ENCODE assay signal across 9 cellular contexts in the genomic region with DNA sequence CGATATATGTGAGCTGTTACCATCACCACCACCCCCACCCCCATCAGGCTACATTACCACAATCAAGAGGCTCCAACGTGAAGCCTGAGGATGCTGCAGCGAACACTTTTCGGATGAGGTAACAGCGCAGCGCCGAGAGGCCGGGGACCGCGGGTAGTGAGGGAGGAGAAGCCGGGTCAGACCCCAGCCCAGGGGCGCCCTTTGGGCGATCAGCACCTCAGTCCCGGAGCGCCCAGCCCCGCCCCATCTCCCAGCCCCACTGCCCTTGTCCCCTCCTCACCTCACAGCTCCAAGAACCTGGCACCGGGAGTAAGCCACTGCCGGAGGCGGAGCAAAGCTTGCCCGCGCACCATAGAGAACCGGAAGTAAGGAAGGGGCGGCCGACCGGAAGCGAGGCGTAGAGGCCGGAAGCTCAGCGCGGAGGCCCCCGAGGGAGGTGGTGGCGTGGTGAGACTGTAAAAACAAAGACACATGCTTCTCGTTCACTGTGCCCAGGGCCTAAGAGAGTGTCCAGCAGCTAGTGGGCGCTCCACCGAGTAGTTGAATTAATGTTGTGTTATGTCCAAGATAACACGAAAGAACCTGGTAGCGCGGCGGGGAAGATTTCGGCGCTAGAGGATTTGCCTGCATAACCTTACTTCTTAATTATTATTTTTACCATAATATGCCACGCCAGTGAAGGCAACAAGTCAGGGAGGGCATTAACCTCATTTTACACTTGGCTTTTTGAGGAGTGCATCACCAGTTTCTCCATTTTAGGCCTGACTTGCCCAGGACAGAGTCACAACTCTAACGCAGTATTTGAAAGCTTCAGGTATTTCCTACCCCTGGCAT. TPM values are rescaled to one million over a fixed set of nuclear protein-coding genes. Genes with fewer than 3 reads are reported as not detected.
DNase-seq lines count a peak whose midpoint lies in the region; ATAC-seq, FAIRE-seq and TF ChIP-seq lines count a peak whose summit lies in the region.
"Had no signal": no experiment of that assay in that cellular context is flagged by ENCODE, and none has a peak within 500 bp of the region (broad histone marks: within the 10 kb centered on the region; RNA-seq: fewer than 3 reads in every experiment).

Gene THOC5 (minus strand): TSS at position 367 of the 834 bp plus-strand sequence. CDS start 4,610 bp downstream, outside the sequence.

- intact Hi-C loops in mammary epithelial cell (cut with micrococcal nuclease), result loop anchor here (2.0 to 5.0 kb wide), 2 partner anchors 74 to 535 kb away; no protein-coding TSS in a partner anchor

- TF ChIP-seq CTCF in WERI-Rb-1 (IDR thresholded peaks at IDR 0.05; ENCODE audit: low read depth, low read length) (peak; percentile 74), mammary epithelial cell (conservative IDR thresholded peaks at IDR 0.05 in 1 of 2, IDR thresholded peaks at IDR 0.05 in 1 of 2; ENCODE audit: extremely low read depth in 1 of 2, insufficient read depth in 1 of 2, low read depth in 1 of 2, low read length in 2 of 2) (peak; percentile 53 to 63)

- H3K4me1 ChIP-seq in mammary epithelial cell (ENCODE audit: insufficient read depth, low read length) (peaks cover 8% of the 10 kb centered on the region), iPS-20b (ENCODE audit: insufficient read depth, low read length) (no peaks in the 10 kb centered on the region), small intestine (ENCODE audit: control insufficient read depth in 2 of 2, insufficient read depth in 1 of 2, low read depth in 1 of 2, low read length in 1 of 2) (peaks cover 0 to 4% of the 10 kb centered on the region in 2 donors)

- peaks cover 57% of the 10 kb centered on the region for H3K36me3 ChIP-seq in WERI-Rb-1
- H3K36me3 ChIP-seq in mammary epithelial cell (ENCODE audit: insufficient read depth, low read length), result peaks cover 3% of the 10 kb centered on the region
- H3K36me3 ChIP-seq in iPS-20b (ENCODE audit: insufficient read depth, low read depth, low read length), result peaks cover 60% of the 10 kb centered on the region
- peaks cover 9 to 10% of the 10 kb centered on the region in 2 donors for H3K36me3 ChIP-seq in small intestine (ENCODE audit: control insufficient read depth in 2 of 2, insufficient read depth in 2 of 2, low read length in 2 of 2)

- WGBS in mammary epithelial cell (ENCODE audit: low coverage, missing lambda C conversion rate), result 3% methylated on average over 26 of the region's 43 CpGs
- 1% methylated on average over 41 to 43 of the region's 43 CpGs for WGBS in small intestine, 3 donors

- DNase-seq in AG08396 (ENCODE audit: low spot score), result peak; percentile 97
- peak; percentile 95 for DNase-seq in NCI-H2227 (lab: John Stamatoyannopoulos, UW; ENCODE audit: unreplicated experiment)
- peak; percentile 97 for DNase-seq in WERI-Rb-1
- peak; percentile 95 for DNase-seq in mammary epithelial cell
- DNase-seq in small intestine, result peak; percentile 95

- no peaks in the 10 kb centered on the region for H4K20me1 ChIP-seq in mammary epithelial cell (ENCODE audit: insufficient read depth, low read length)

- BruUV-seq in mammary epithelial cell (replicated peaks; lab: Mats Ljungman, UMichigan), result TSS peak; percentile 75

- H3K9ac ChIP-seq in mammary epithelial cell (ENCODE audit: insufficient read depth, low read length) (peak within 1 kb of the TSS; percentile 82), iPS-20b (ENCODE audit: low read depth, low read length) (peak within 1 kb of the TSS; percentile 89)

- H3K27me3 ChIP-seq in WERI-Rb-1 (ENCODE audit: insufficient read depth, low read depth, severe bottlenecking) (no peaks in the 10 kb centered on the region), mammary epithelial cell (ENCODE audit: insufficient read depth, low read length) (no peaks in the 10 kb centered on the region), iPS-20b (ENCODE audit: insufficient read depth, low read length) (no peaks in the 10 kb centered on the region), small intestine (ENCODE audit: control insufficient read depth in 2 of 2, insufficient read depth in 2 of 2, low read length in 2 of 2) (no peaks in the 10 kb centered on the region)

- peak within 1 kb of the TSS; percentile 91 for H2AFZ ChIP-seq in mammary epithelial cell (ENCODE audit: low read depth, low read length)

- CTCF ChIA-PET in mammary epithelial cell (lab: Charles Lee; ENCODE audit: low non-redundant PET), result interaction anchor here (0.5 to 1.6 kb wide), 5 partner anchors 30 to 536 kb away, joined by 3 to 13 read pairs (median 6); no protein-coding TSS in a partner anchor

- dilution Hi-C loops in mammary epithelial cell (cut with HindIII; ENCODE audit: low sequenced_read_pairs), result no loop called here

- H3K4me2 ChIP-seq in mammary epithelial cell (ENCODE audit: insufficient read depth, low read depth, low read length), result peak within 1 kb of the TSS; percentile 90

- peak within 1 kb of the TSS; percentile 84 for H3K4me3 ChIP-seq in WERI-Rb-1 (ENCODE audit: low read depth, low read length)
- H3K4me3 ChIP-seq in mammary epithelial cell (replicated peaks in 1 of 3; ENCODE audit: insufficient read depth in 1 of 3, low read depth in 2 of 3, low read length in 3 of 3), result peak within 1 kb of the TSS; percentile 65 to 94 (median 80)
- peak within 1 kb of the TSS; percentile 86 for H3K4me3 ChIP-seq in iPS-20b (ENCODE audit: low read length)
- H3K4me3 ChIP-seq in small intestine (ENCODE audit: low read depth in 1 of 2, low read length in 2 of 2), result peak within 1 kb of the TSS; percentile 59 to 62

- H3K9me3 ChIP-seq in WERI-Rb-1 (ENCODE audit: severe bottlenecking), result no peaks in the 10 kb centered on the region
- no peaks in the 10 kb centered on the region for H3K9me3 ChIP-seq in mammary epithelial cell (replicated peaks; ENCODE audit: insufficient read depth, low read length)
- no peaks in the 10 kb centered on the region for H3K9me3 ChIP-seq in iPS-20b (ENCODE audit: insufficient read depth, low read depth, low read length)
- no peaks in the 10 kb centered on the region for H3K9me3 ChIP-seq in small intestine (ENCODE audit: control insufficient read depth, low read depth)

- peak; percentile 94 for ATAC-seq in GM18907 (IDR thresholded peaks at IDR 0.05; ENCODE audit: unreplicated experiment)
- ATAC-seq in HG03159 (IDR thresholded peaks at IDR 0.05; ENCODE audit: unreplicated experiment), result peak; percentile 94

- FAIRE-seq in small intestine (lab: Jason Lieb, UNC), result no peak
- FAIRE-seq: islet of Langerhans had no signal

- peak within 1 kb of the TSS; percentile 81 for H3K27ac ChIP-seq in WERI-Rb-1
- peak within 1 kb of the TSS; percentile 63 for H3K27ac ChIP-seq in mammary epithelial cell (ENCODE audit: insufficient read depth, low read depth, low read length)
- peak within 1 kb of the TSS; percentile 98 for H3K27ac ChIP-seq in iPS-20b (ENCODE audit: low read length)
- H3K27ac ChIP-seq in small intestine (ENCODE audit: low read depth in 1 of 2, low read length in 1 of 2), result peak within 1 kb of the TSS; percentile 68 to 93

- in situ Hi-C loops in mammary epithelial cell (cut with MboI; ENCODE audit: low sequenced_read_pairs in 2 of 2), result no loop called here

- peaks cover 39% of the 10 kb centered on the region for H3K79me2 ChIP-seq in mammary epithelial cell (ENCODE audit: insufficient read depth, low read length)

RNA-seq across cellular contexts. Expression of gene THOC5, which starts in this region (rescaled TPM):
- total RNA-seq in mammary epithelial cell, result 10 to 100 TPM; 46.3 to 56.2 TPM
- polyA plus RNA-seq in mammary epithelial cell, result 37.5 TPM
- 59.8 TPM for polyA minus RNA-seq in mammary epithelial cell
- polyA plus RNA-seq in small intestine, result 10 to 100 TPM; 20.3 to 27.3 (median 24.6) TPM

Comparison
In these comparisons a context has a peak if more than half of its experiments do, and no peak if none do; other contexts are left out.
1. Peak in every context shown above with its lines: DNase-seq, ATAC-seq, H3K4me3 ChIP-seq and H3K27ac ChIP-seq.